ENCODE assay signal across 1 cellular context in the genomic region with DNA sequence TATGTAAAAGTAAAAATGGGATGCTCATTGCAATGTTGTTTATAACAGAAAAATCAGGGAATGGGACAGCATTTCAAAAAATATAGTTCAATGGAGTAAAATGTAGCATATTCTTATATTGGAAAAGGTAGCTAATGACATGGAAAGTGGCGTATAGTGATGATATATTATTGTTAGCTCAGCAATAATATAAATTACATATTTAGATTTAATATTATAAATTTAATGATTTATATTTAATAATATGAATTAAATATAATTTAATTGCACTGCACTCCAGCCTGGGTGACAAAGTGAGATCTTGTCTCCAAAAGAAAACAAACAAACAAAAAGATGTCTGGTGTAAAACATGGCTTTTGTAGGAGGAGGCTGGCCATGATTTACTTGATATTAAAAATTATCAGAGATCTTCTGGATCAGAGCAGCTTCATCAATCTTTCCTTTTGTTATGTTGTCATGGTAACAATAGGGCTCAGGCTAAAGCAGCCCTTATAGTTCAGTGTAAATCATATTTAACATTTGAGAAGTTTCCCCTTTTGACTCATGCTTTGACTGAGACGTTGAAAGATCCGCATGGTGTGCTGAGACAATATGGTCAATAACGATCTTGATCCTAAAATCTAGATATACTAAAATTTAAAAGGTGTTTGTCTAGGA.
TF ChIP-seq lines count a peak whose summit lies in the region.

No MANE protein-coding gene starts in this region.

TF ChIP-seq in GM12878, 131 proteins besides CTCF, POLR2A, EP300 and RAD21:
- peak; percentile 65 for TF ChIP-seq BMI1 (IDR thresholded peaks at IDR 0.05; ENCODE audit: borderline replicate concordance)
- TF ChIP-seq NFYA (IDR thresholded peaks at IDR 0.05; ENCODE audit: borderline replicate concordance, low read depth, low read length): no peak
- no peak for TF ChIP-seq ZZZ3 (IDR thresholded peaks at IDR 0.05; ENCODE audit: control insufficient read depth, insufficient read length, low read depth)
- no peak for TF ChIP-seq JUNB (IDR thresholded peaks at IDR 0.05)
- TF ChIP-seq SMAD1 (IDR thresholded peaks at IDR 0.05; ENCODE audit: low read depth, partially characterized antibody): no peak
